In genomic region chrX:65677954-65678469, GRCh38 we compare ENCODE assay signal across 8 cellular contexts. TPM values are rescaled to one million over a fixed set of nuclear protein-coding genes. Genes with fewer than 3 reads are reported as not detected.
DNase-seq lines count a peak whose midpoint lies in the region; ATAC-seq and TF ChIP-seq lines count a peak whose summit lies in the region.

No MANE protein-coding gene starts in this region.

- no peak for TF ChIP-seq CTCF in fibroblast of mammary gland (conservative IDR thresholded peaks at IDR 0.05; ENCODE audit: control insufficient read depth, insufficient read depth, low read depth, low read length)

- DNase-seq in Daoy (ENCODE audit: low read depth), result peak; percentile 83
- DNase-seq in fibroblast of mammary gland (ENCODE audit: low read depth), result peak; percentile 93
- DNase-seq in stimulated activated naive CD4-positive, alpha-beta T cell (lab: John Stamatoyannopoulos, UW), result no peak

- no peak overlapping the region for H3K9ac ChIP-seq in rectal smooth muscle tissue (ENCODE audit: low read length)

- H3K4me1 ChIP-seq in rectal smooth muscle tissue (ENCODE audit: control insufficient read depth, insufficient read depth, low read length), result peaks cover 16% of the 10 kb centered on the region

- H3K27ac ChIP-seq in rectal smooth muscle tissue (ENCODE audit: low read depth, low read length), result peak overlapping the region; percentile 87

- no peak overlapping the region for H3K4me3 ChIP-seq in fibroblast of mammary gland (ENCODE audit: control insufficient read depth, low read depth, low read length)
- no peak overlapping the region for H3K4me3 ChIP-seq in rectal smooth muscle tissue (ENCODE audit: low read length)

- H3K36me3 ChIP-seq in rectal smooth muscle tissue (ENCODE audit: control insufficient read depth, insufficient read depth, low read length), result no peaks in the 10 kb centered on the region

- no peaks in the 10 kb centered on the region for H3K27me3 ChIP-seq in rectal smooth muscle tissue (ENCODE audit: control insufficient read depth, insufficient read depth, low read length)

- ATAC-seq in SK-N-SH treated with all-trans-retinoic acid at 6 μM for 48 hours (peak; percentile 84), GM18868 (IDR thresholded peaks at IDR 0.05; ENCODE audit: unreplicated experiment) (no peak), HG03139 (IDR thresholded peaks at IDR 0.05; ENCODE audit: unreplicated experiment) (no peak), HG02884 (IDR thresholded peaks at IDR 0.05; ENCODE audit: unreplicated experiment) (no peak)

TF ChIP-seq in SK-N-SH treated with all-trans-retinoic acid at 6 μM for 48 hours, 23 proteins besides CTCF, POLR2A, EP300 and RAD21:
- TF ChIP-seq ARNTL (CRISPR knock-in tag; IDR thresholded peaks at IDR 0.05; ENCODE audit: borderline replicate concordance, low read depth), result no peak

RNA-seq across cellular contexts. Expression of gene MSN, which starts 10.6 kb away (rescaled TPM):
- 300 and 316 TPM in 2 replicates for total RNA-seq in Daoy (2014; rRNA removed; shearing (Covaris generic))

Comparison
In these comparisons a context has a peak if more than half of its experiments do, and no peak if none do; other contexts are left out.
1. DNase-seq: peak in Daoy (single experiment) and fibroblast of mammary gland (single experiment); none in stimulated activated naive CD4-positive, alpha-beta T cell (0 of 6).